10 cellular contexts compared by ENCODE assay signal in the genomic region with DNA sequence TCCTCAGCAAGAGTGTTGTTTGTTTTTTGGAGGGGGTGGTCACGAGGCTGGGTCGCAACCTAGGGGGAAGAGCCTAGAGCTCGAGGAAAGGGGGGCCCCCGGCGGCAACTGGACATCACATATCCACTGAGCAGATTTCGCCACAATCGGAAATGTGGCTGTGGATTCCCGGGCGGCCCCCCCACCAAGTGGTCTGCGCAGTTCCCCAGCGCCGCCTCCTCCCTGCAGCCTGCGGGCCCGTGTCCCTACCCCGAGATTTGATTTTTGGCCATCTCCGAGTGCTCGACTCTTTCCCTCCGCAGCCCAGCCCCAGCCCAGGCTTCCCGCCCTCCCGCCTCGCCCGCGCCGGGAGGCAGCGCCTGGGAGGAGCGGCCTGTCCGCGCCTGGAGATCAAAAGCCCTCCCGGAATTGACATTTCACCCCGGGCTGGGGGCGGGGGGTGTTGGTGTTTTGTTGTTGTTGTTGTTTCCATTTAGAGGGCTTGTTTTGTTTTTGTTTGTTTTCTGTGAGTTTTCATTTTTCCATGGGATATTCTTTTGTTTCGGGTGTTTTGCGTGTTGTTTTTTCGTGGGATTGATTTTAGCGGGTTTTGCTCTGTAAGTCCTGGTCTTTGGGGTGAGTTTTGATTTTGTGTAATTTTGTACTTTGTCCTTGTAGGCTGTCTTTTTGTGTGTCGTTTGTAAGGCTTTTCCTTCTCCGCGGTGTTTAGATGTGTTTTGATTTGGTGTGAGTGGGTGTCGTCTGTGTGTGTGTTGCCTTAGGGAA. TPM values are rescaled to one million over a fixed set of nuclear protein-coding genes. Genes with fewer than 3 reads are reported as not detected.
DNase-seq lines count a peak whose midpoint lies in the region; ATAC-seq and TF ChIP-seq lines count a peak whose summit lies in the region.
"Had no signal": no experiment of that assay in that cellular context is flagged by ENCODE, and none has a peak within 500 bp of the region (broad histone marks: within the 10 kb centered on the region; RNA-seq: fewer than 3 reads in every experiment).

No MANE protein-coding gene starts in this region.

- peaks cover 71 to 83% of the 10 kb centered on the region in 2 donors for H3K27me3 Mint-ChIP-seq in T-cell

- in situ Hi-C loops in brain microvascular endothelial cell (cut with HindIII; ENCODE audit: low pct_ligation_motif_present, low sequenced_read_pairs): no loop called here

- DNase-seq in GM10266 (ENCODE audit: extremely low spot score) (peak; percentile 48), T-cell (no peak), brain microvascular endothelial cell (no peak), 8988T (no peak)
- DNase-seq: activated CD8-positive, alpha-beta memory T cell treated with anti-CD3 and anti-CD28 coated beads, Interleukin-2, amount 50 U/mL, for 4 hours; left lung had no signal

- no peak for ATAC-seq in T-cell (replicated peaks in 1 of 4)
- no peak for ATAC-seq in GM19035 (IDR thresholded peaks at IDR 0.05; ENCODE audit: unreplicated experiment)
- ATAC-seq in gastroesophageal sphincter: no peak

- H3K9me3 ChIP-seq in iPS-18a (ENCODE audit: control insufficient read depth, low read depth, low read length) (no peaks in the 10 kb centered on the region), gastroesophageal sphincter (no peaks in the 10 kb centered on the region)
- H3K9me3 ChIP-seq: left lung had no signal

- H3K36me3 ChIP-seq in iPS-18a (ENCODE audit: control insufficient read depth, low read depth, low read length): no peaks in the 10 kb centered on the region
- no peaks in the 10 kb centered on the region for H3K36me3 ChIP-seq in brain microvascular endothelial cell (replicated peaks)
- H3K36me3 ChIP-seq in gastroesophageal sphincter: no peaks in the 10 kb centered on the region
- H3K36me3 ChIP-seq: left lung had no signal

- peaks cover 34 to 47% (median 37%) of the 10 kb centered on the region in 3 donors for H3K4me1 Mint-ChIP-seq in T-cell

- H3K27me3 ChIP-seq in iPS-18a (ENCODE audit: control insufficient read depth, insufficient read depth, low read length) (peaks cover 100% of the 10 kb centered on the region), brain microvascular endothelial cell (replicated peaks) (peaks cover 92% of the 10 kb centered on the region), gastroesophageal sphincter (peaks cover 100% of the 10 kb centered on the region)

- H3K4me3 Mint-ChIP-seq in T-cell: peak overlapping the region; percentile 77 to 86 (median 83)

- WGBS in gastroesophageal sphincter (ENCODE audit: low coverage in 1 of 2), 2 donors: 5 to 9% methylated on average over 11 to 16 of the region's 39 CpGs

- H3K27ac ChIP-seq in 22Rv1 (peak overlapping the region; percentile 68), iPS-18a (ENCODE audit: low read length) (no peak overlapping the region), brain microvascular endothelial cell (no peak overlapping the region), gastroesophageal sphincter (no peak overlapping the region)
- H3K27ac ChIP-seq: left lung had no signal

- no peaks in the 10 kb centered on the region for H3K9me3 Mint-ChIP-seq in T-cell

- no peak for TF ChIP-seq POLR2A in gastroesophageal sphincter (IDR thresholded peaks at IDR 0.05)

- H3K4me1 ChIP-seq in iPS-18a (ENCODE audit: control insufficient read depth, low read depth, low read length) (peaks cover 19% of the 10 kb centered on the region), gastroesophageal sphincter (peaks cover 0 to 45% (median 26%) of the 10 kb centered on the region in 3 donors)

- POLR2A ChIA-PET in T-cell (lab: Charles Lee): interaction anchor here in 1 of 2 donors (0.5 to 0.6 kb wide), 2 partner anchors 47 to 183 kb away, joined by 3 read pairs; no protein-coding TSS in a partner anchor

- CTCF ChIA-PET in T-cell (lab: Charles Lee): interaction anchor here in 1 of 2 donors (1.4 kb wide), 1 partner anchor 9 kb away, joined by 5 read pairs; no protein-coding TSS in a partner anchor

- no peak for TF ChIP-seq EP300 in gastroesophageal sphincter (IDR thresholded peaks at IDR 0.05)

- no peak overlapping the region for H3K9ac ChIP-seq in iPS-18a (ENCODE audit: low read length)

- TF ChIP-seq CTCF in 22Rv1 (IDR thresholded peaks at IDR 0.05) (no peak), GM10266 (IDR thresholded peaks at IDR 0.05; ENCODE audit: control insufficient read depth, insufficient read depth, low read depth, missing control alignments) (no peak), brain microvascular endothelial cell (IDR thresholded peaks at IDR 0.05; ENCODE audit: low read depth, low read length, missing control alignments) (no peak), gastroesophageal sphincter (IDR thresholded peaks at IDR 0.05) (no peak)

- H3K36me3 Mint-ChIP-seq in T-cell: no peaks in the 10 kb centered on the region

- H3K4me3 ChIP-seq in iPS-18a (ENCODE audit: low read length): peak overlapping the region; percentile 69
- H3K4me3 ChIP-seq in brain microvascular endothelial cell (ENCODE audit: low read depth, low read length): no peak overlapping the region
- peak overlapping the region in 1 of 2 donors; percentile 2 for H3K4me3 ChIP-seq in gastroesophageal sphincter

- H3K27ac Mint-ChIP-seq in T-cell: peak overlapping the region; percentile 13 to 71

RNA-seq across cellular contexts. Expression of a gene that starts 1.6 kb away (rescaled TPM):
- 10 to 100 TPM in 1 of 5 donors, 1 to 10 TPM in 4; 1.7 to 12.4 (median 4.4) TPM for total RNA-seq in T-cell
- total RNA-seq in gastroesophageal sphincter: under 1 TPM in 1 of 4 donors, not detected in 3; under 0.01 TPM
